ENCODE assay signal across 7 cellular contexts in genomic region chr2:172768406-172768805, GRCh38. TPM values are rescaled to one million over a fixed set of nuclear protein-coding genes. Genes with fewer than 3 reads are reported as not detected.
"Had no signal": no experiment of that assay in that cellular context is flagged by ENCODE, and none has a peak within 500 bp of the region (broad histone marks: within the 10 kb centered on the region; RNA-seq: fewer than 3 reads in every experiment).

No MANE protein-coding gene starts in this region.

- DNase-seq: H9, HCEC 1CT, KBM-7 had no signal

- H3K4me3 Mint-ChIP-seq: GM23338, H9, IgD-negative memory B cell had no signal

- H3K36me3 Mint-ChIP-seq: IgD-negative memory B cell had no signal

- H2AFZ ChIP-seq: GM23338 had no signal

- H3K27ac Mint-ChIP-seq: GM23338, H9, IgD-negative memory B cell had no signal

- H3K27ac ChIP-seq: HL-60 had no signal

- ATAC-seq: GM23338, HepG2 had no signal

- H3K9me3 Mint-ChIP-seq: GM23338, H9, IgD-negative memory B cell had no signal

- H3K4me3 ChIP-seq: GM23338 had no signal

- H3K4me1 Mint-ChIP-seq: GM23338, IgD-negative memory B cell had no signal

- H3K4me2 ChIP-seq: GM23338 had no signal

RNA-seq across cellular contexts. Expression of gene RAPGEF4, which starts 32.8 kb away (rescaled TPM):
- polyA plus RNA-seq: IgD-negative memory B cell had no signal
